ENCODE assay signal across 15 cellular contexts in the genomic region with DNA sequence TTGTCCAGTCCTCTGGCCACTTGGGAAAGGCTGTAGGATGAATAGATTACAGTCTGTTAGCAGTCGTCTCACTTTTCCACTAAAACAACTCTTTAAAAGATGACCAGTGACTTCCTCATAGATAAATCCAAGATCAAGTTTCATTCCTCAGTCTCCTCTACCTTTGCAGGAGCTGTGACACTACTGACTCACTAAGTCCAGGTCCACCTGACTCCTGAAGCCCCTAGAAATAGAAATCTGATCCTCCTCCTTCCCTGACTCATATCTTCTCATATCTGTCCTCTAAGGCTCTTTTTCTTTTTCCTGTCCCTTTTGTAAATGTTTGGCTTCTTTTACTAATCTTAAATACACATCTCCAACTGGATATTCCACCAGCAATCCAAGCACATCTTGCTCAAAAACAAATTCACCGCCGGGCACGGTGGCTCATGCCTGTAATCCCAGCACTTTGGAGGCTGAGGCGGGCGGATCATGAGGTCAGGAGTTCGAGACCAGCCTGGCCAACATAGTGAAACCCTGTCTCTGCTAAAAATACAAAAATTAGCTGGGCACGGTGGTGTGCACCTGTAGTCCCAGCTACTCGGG.
"Had no signal": no experiment of that assay in that cellular context is flagged by ENCODE, and none has a peak within 500 bp of the region (broad histone marks: within the 10 kb centered on the region; RNA-seq: fewer than 3 reads in every experiment).

No MANE protein-coding gene starts in this region.

- H3K27me3 Mint-ChIP-seq: activated naive CD8-positive, alpha-beta T cell treated with anti-CD3 and anti-CD28 coated beads for 36 hours; naive thymus-derived CD8-positive, alpha-beta T cell had no signal

- H3K9me3 ChIP-seq: lower lobe of right lung, mucosa of descending colon, neutrophil, upper lobe of left lung had no signal

- H3K36me3 ChIP-seq: lower lobe of right lung, neutrophil, upper lobe of left lung had no signal

- H3K4me3 ChIP-seq: lower lobe of right lung, mucosa of descending colon, upper lobe of left lung had no signal

- H3K4me3 Mint-ChIP-seq: activated naive CD8-positive, alpha-beta T cell treated with anti-CD3 and anti-CD28 coated beads for 36 hours had no signal

- ATAC-seq: activated CD4-positive, CD25-positive, alpha-beta regulatory T cell treated with anti-CD3 and anti-CD28 coated beads, Interleukin-2, amount 50 U/mL, for 24 hours; esophagus mucosa; lower lobe of right lung; mucosa of descending colon; naive thymus-derived CD8-positive, alpha-beta T cell; stimulated activated naive CD8-positive, alpha-beta T cell treated with anti-CD3 and anti-CD28 coated beads, Interleukin-15, Interleukin-2, amounts not matched to agents 100 U/mL and 50 U/mL, for 24 hours had no signal

- H3K27ac ChIP-seq: lower lobe of right lung, upper lobe of left lung had no signal

- H3K27ac Mint-ChIP-seq: activated naive CD8-positive, alpha-beta T cell treated with anti-CD3 and anti-CD28 coated beads for 36 hours had no signal

- H3K27me3 ChIP-seq: neutrophil, upper lobe of left lung had no signal

- DNase-seq: activated CD4-positive, alpha-beta T cell treated with anti-CD3 and anti-CD28 coated beads, Interleukin-2, amount 50 U/mL, for 48 hours; activated gamma-delta T cell; activated naive CD8-positive, alpha-beta T cell treated with anti-CD3 and anti-CD28 coated beads for 36 hours; activated T-cell treated with anti-CD3 and anti-CD28 coated beads, Interleukin-2, amount 50 U/mL, for 48 hours; hypothalamus; lower lobe of right lung; mucosa of descending colon; naive thymus-derived CD8-positive, alpha-beta T cell; stimulated activated CD4-positive, alpha-beta T cell treated with anti-CD3 and anti-CD28 coated beads, Interleukin-12 subunit alpha, Interleukin-12 subunit beta, amount 100 ng/mL, for 4 hours; stimulated activated CD4-positive, alpha-beta T cell treated with anti-CD3 and anti-CD28 coated beads, Interleukin-2, amount 100 ng/mL, for 48 hours; stimulated activated naive CD8-positive, alpha-beta T cell treated with anti-CD3 and anti-CD28 coated beads, Interleukin-15, Interleukin-2, amounts not matched to agents 100 U/mL and 50 U/mL, for 24 hours; upper lobe of left lung had no signal
